5 cellular contexts compared by ENCODE assay signal in genomic region chrX:127243654-127244053, GRCh38.
"Had no signal": no experiment of that assay in that cellular context is flagged by ENCODE, and none has a peak within 500 bp of the region (broad histone marks: within the 10 kb centered on the region; RNA-seq: fewer than 3 reads in every experiment).

No MANE protein-coding gene starts in this region.

- H3K4me3 ChIP-seq: K562 had no signal

- DNase-seq: IMR-90, KBM-7, KG1 had no signal

- H3K27ac ChIP-seq: HL-60 had no signal
